ENCODE assay signal across 12 cellular contexts in the genomic region with DNA sequence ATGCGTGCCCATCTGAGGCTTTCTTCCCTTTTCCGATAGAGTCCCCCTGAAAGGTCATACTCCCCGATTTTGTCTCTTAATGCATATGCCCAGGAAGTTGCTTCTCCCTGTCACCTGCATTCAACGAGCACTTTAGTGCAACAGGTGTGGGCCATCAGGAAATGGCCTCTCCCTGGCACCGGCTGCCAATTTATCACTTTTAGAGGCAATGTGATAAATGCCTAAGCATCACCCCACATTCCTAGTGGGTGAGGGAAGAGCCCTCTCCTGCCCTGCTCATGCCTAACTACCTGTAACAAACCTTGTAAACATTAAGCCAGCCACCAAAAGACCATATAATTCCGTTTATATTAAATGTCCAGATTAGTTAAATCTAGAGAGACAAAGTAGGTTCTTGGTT. TPM values are rescaled to one million over a fixed set of nuclear protein-coding genes. Genes with fewer than 3 reads are reported as not detected.
DNase-seq lines count a peak whose midpoint lies in the region; ATAC-seq and TF ChIP-seq lines count a peak whose summit lies in the region.
"Had no signal": no experiment of that assay in that cellular context is flagged by ENCODE, and none has a peak within 500 bp of the region (broad histone marks: within the 10 kb centered on the region; RNA-seq: fewer than 3 reads in every experiment).

No MANE protein-coding gene starts in this region.

- no peak for TF ChIP-seq POLR2A in vagina (IDR thresholded peaks at IDR 0.05)

- peaks cover 40% of the 10 kb centered on the region for H3K36me3 Mint-ChIP-seq in activated T-helper 17 cell treated with anti-CD3 and anti-CD28 coated beads, Interleukin-2, amount 50 U/mL, for 72 hours (ENCODE audit: low read depth)

- H3K9ac ChIP-seq in mesendoderm (ENCODE audit: low read length) = no peak overlapping the region

- no peak for ATAC-seq in heart right ventricle
- no peak for ATAC-seq in left ventricle myocardium superior
- no peak for ATAC-seq in activated T-helper 17 cell treated with anti-CD3 and anti-CD28 coated beads, Interleukin-2, amount 50 U/mL, for 72 hours (replicated peaks)
- ATAC-seq in HG02798 (IDR thresholded peaks at IDR 0.05; ENCODE audit: poor library complexity, unreplicated experiment) = no peak

- H3K27ac ChIP-seq in heart right ventricle = peak overlapping the region in 6 of 10 donors; percentile 86 to 98 (median 93)
- no peak overlapping the region for H3K27ac ChIP-seq in mesendoderm (ENCODE audit: low read depth, low read length)
- H3K27ac ChIP-seq in vagina = peak overlapping the region; percentile 91
- no peak overlapping the region for H3K27ac ChIP-seq in right atrium auricular region

- H3K4me1 ChIP-seq in heart right ventricle (peaks cover 3 to 40% (median 32%) of the 10 kb centered on the region in 9 donors), mesendoderm (ENCODE audit: control insufficient read depth, low read depth, low read length) (peaks cover 3% of the 10 kb centered on the region), vagina (peaks cover 35% of the 10 kb centered on the region), right atrium auricular region (peaks cover 0 to 31% of the 10 kb centered on the region in 2 donors)

- no peak overlapping the region for H3K18ac ChIP-seq in mesendoderm (ENCODE audit: low read length)

- no peak overlapping the region for H3K27ac Mint-ChIP-seq in activated T-helper 17 cell treated with anti-CD3 and anti-CD28 coated beads, Interleukin-2, amount 50 U/mL, for 72 hours

- no peaks in the 10 kb centered on the region for H3K9me3 Mint-ChIP-seq in activated T-helper 17 cell treated with anti-CD3 and anti-CD28 coated beads, Interleukin-2, amount 50 U/mL, for 72 hours

- H3K4me3 ChIP-seq in heart right ventricle (no peak overlapping the region), mesendoderm (ENCODE audit: low read length) (no peak overlapping the region), vagina (no peak overlapping the region), right atrium auricular region (no peak overlapping the region)

- WGBS in heart right ventricle, 2 donors = 86 to 88% methylated on average over 6 of the region's 6 CpGs
- no CpG with 5 or more reads among the region's 6 CpGs for WGBS in mesendoderm (ENCODE audit: extremely low coverage, insufficient coverage, low lambda C conversion rate)

- peaks cover 0 to 24% (median 10%) of the 10 kb centered on the region in 9 donors for H3K36me3 ChIP-seq in heart right ventricle
- H3K36me3 ChIP-seq in mesendoderm (ENCODE audit: control insufficient read depth, insufficient read depth, low read length) = peaks cover 3% of the 10 kb centered on the region
- H3K36me3 ChIP-seq in vagina = peaks cover 0 to 14% of the 10 kb centered on the region in 2 donors
- peaks cover 8% of the 10 kb centered on the region for H3K36me3 ChIP-seq in right atrium auricular region

- H3K4me1 Mint-ChIP-seq in activated T-helper 17 cell treated with anti-CD3 and anti-CD28 coated beads, Interleukin-2, amount 50 U/mL, for 72 hours = peaks cover 23% of the 10 kb centered on the region

- peak overlapping the region; percentile 93 for H3K4me3 Mint-ChIP-seq in activated T-helper 17 cell treated with anti-CD3 and anti-CD28 coated beads, Interleukin-2, amount 50 U/mL, for 72 hours

- no peak overlapping the region for H2AK5ac ChIP-seq in mesendoderm (ENCODE audit: low read length)

- no peak overlapping the region for H2BK120ac ChIP-seq in mesendoderm (ENCODE audit: low read depth, low read length)

- no peak overlapping the region for H2BK5ac ChIP-seq in mesendoderm (ENCODE audit: low read length)

- no peak overlapping the region for H2BK15ac ChIP-seq in mesendoderm (replicated peaks; ENCODE audit: low read depth)

- DNase-seq in heart right ventricle (no peak), left ventricle myocardium superior (no peak), mesendoderm (peak; percentile 67), vagina (ENCODE audit: extremely low spot score in 2 of 2) (no peak), NCI-H146 treated with DMSO at 0.1 percent for 48 hours (lab: John Stamatoyannopoulos, UW; ENCODE audit: unreplicated experiment) (no peak), right atrium auricular region (ENCODE audit: low spot score) (no peak)
- DNase-seq: activated effector memory CD4-positive, alpha-beta T cell treated with Interleukin-2 at 50 U/mL for 16 hours; GOT3; NCI-H446; stimulated activated naive CD4-positive, alpha-beta T cell treated with Interleukin-2 at 50 U/mL for 16 hours had no signal

- H3K9me3 ChIP-seq in heart right ventricle = no peaks in the 10 kb centered on the region
- no peaks in the 10 kb centered on the region for H3K9me3 ChIP-seq in vagina
- no peaks in the 10 kb centered on the region for H3K9me3 ChIP-seq in right atrium auricular region

- intact Hi-C loops in heart right ventricle (cut with DNase I) (loop anchor here in 7 of 10 donors (5.0 to 10.0 kb wide), 8 partner anchors 86 to 209 kb away; a partner anchor contains a TSS), left ventricle myocardium superior (cut with micrococcal nuclease) (loop anchor here (10.0 kb wide), 1 partner anchor 117 kb away; a partner anchor contains a TSS), vagina (cut with DNase I) (loop anchor here (10.0 kb wide), 1 partner anchor 207 kb away; no protein-coding TSS in a partner anchor)

- H3K23ac ChIP-seq in mesendoderm (ENCODE audit: low read length) = no peak overlapping the region

- H3K4ac ChIP-seq in mesendoderm (ENCODE audit: low read depth, low read length) = no peak overlapping the region

- H3K27me3 ChIP-seq in heart right ventricle = no peaks in the 10 kb centered on the region
- no peaks in the 10 kb centered on the region for H3K27me3 ChIP-seq in mesendoderm (ENCODE audit: insufficient read depth, low read length, poor library complexity)
- no peaks in the 10 kb centered on the region for H3K27me3 ChIP-seq in vagina
- H3K27me3 ChIP-seq in right atrium auricular region = no peaks in the 10 kb centered on the region

- H4K8ac ChIP-seq in mesendoderm (ENCODE audit: low read depth, low read length) = no peak overlapping the region

- H3K56ac ChIP-seq in mesendoderm (ENCODE audit: low read length) = no peak overlapping the region

- peaks cover 29% of the 10 kb centered on the region for H3K79me2 ChIP-seq in mesendoderm (ENCODE audit: control insufficient read depth, insufficient read depth, low read length)

- no peaks in the 10 kb centered on the region for H3K27me3 Mint-ChIP-seq in activated T-helper 17 cell treated with anti-CD3 and anti-CD28 coated beads, Interleukin-2, amount 50 U/mL, for 72 hours

- H4K5ac ChIP-seq in mesendoderm (ENCODE audit: low read length) = no peak overlapping the region

- no peak overlapping the region for H3K4me2 ChIP-seq in mesendoderm (ENCODE audit: low read length)

- H3K79me1 ChIP-seq in mesendoderm (ENCODE audit: low read length) = peaks cover 9% of the 10 kb centered on the region

- no peak for TF ChIP-seq CTCF in heart right ventricle (IDR thresholded peaks at IDR 0.05)
- no peak for TF ChIP-seq CTCF in vagina (IDR thresholded peaks at IDR 0.05)
- TF ChIP-seq CTCF in right atrium auricular region (IDR thresholded peaks at IDR 0.05) = no peak

RNA-seq across cellular contexts. Expression of a gene that starts 1.1 kb away (rescaled TPM):
- total RNA-seq in heart right ventricle (10 to 100 TPM; 26.0 to 41.8 (median 37.5) TPM), left ventricle myocardium superior (30.9 TPM), vagina (22.6 TPM), right atrium auricular region (10 to 100 TPM; 14.5 to 23.9 TPM)
- polyA plus RNA-seq in heart right ventricle = 10 to 100 TPM; 10.2 to 10.7 TPM
- total RNA-seq in activated T-helper 17 cell treated with anti-CD3 and anti-CD28 coated beads, Interleukin-2, amount 50 U/mL, for 72 hours = 10 to 100 TPM; 29.8 to 44.0 TPM
- 27.4 TPM for polyA plus RNA-seq in mesendoderm (2013, experiment 1 of 2)
- polyA plus RNA-seq in mesendoderm (2013, experiment 2 of 2) = 27.3 TPM

Comparison
In these comparisons a context has a peak if more than half of its experiments do, and no peak if none do; other contexts are left out.
1. H3K27ac ChIP-seq: peak in heart right ventricle (6 of 10) and vagina (single experiment); none in mesendoderm (single experiment) and right atrium auricular region (0 of 2).